In the genomic region with DNA sequence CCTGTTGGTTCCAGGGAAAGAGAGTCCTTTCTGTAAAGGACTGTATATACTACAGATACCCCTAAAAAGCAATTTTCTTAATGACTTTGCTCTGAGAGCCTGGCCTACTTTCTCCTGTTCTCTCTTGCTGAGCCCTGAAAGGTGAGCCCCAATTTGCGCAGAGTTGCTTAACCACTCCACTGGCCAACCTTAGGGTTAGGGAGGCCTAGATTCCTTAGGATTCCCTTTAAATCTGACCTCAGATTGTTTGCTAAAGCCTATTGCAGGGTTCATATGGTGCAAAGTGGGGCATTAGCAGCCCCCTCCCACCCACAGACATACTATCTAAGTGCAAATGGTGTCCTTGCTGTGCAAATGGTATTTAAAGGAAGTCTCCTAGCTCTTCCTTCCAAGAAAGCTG, we compare ENCODE assay signal across 19 cellular contexts.
DNase-seq lines count a peak whose midpoint lies in the region; ATAC-seq and TF ChIP-seq lines count a peak whose summit lies in the region.
"Had no signal": no experiment of that assay in that cellular context is flagged by ENCODE, and none has a peak within 500 bp of the region (broad histone marks: within the 10 kb centered on the region; RNA-seq: fewer than 3 reads in every experiment).

No MANE protein-coding gene starts in this region.

- H3K4me1 ChIP-seq in DND-41 (ENCODE audit: insufficient read depth, low read length): no peaks in the 10 kb centered on the region
- H3K4me1 ChIP-seq: Caco-2 had no signal

- H3K9me3 Mint-ChIP-seq in WTC11: no peaks in the 10 kb centered on the region
- H3K9me3 Mint-ChIP-seq: CD4-positive, CD25-positive, alpha-beta regulatory T cell; CD8-positive, alpha-beta T cell had no signal

- no peaks in the 10 kb centered on the region for H3K9me3 ChIP-seq in DND-41 (ENCODE audit: insufficient read depth, low read length, severe bottlenecking)
- H3K9me3 ChIP-seq: BLaER1, Caco-2 had no signal

- H3K27ac ChIP-seq in DND-41 (ENCODE audit: low read length): no peak overlapping the region
- H3K27ac ChIP-seq: 22Rv1, BLaER1, C4-2B had no signal

- CTCF ChIA-PET in WTC11 (lab: Charles Lee): no interaction called here

- H3K9ac ChIP-seq in DND-41 (ENCODE audit: low read depth, low read length): no peak overlapping the region
- H3K9ac ChIP-seq: BLaER1 had no signal

- H3K4me1 Mint-ChIP-seq in WTC11: peaks cover 43% of the 10 kb centered on the region
- H3K4me1 Mint-ChIP-seq: B cell; CD4-positive, CD25-positive, alpha-beta regulatory T cell had no signal

- H3K36me3 ChIP-seq in DND-41 (ENCODE audit: insufficient read depth, low read length): no peaks in the 10 kb centered on the region
- H3K36me3 ChIP-seq: BLaER1 had no signal

- H3K4me3 ChIP-seq in DND-41 (ENCODE audit: low read depth in 1 of 2, low read length in 2 of 2): no peak overlapping the region
- H3K4me3 ChIP-seq: BLaER1, GM12878 had no signal

- no peak overlapping the region for H3K4me2 ChIP-seq in DND-41 (ENCODE audit: insufficient read depth, low read length)
- H3K4me2 ChIP-seq: BLaER1 had no signal

- no peaks in the 10 kb centered on the region for H3K79me2 ChIP-seq in DND-41 (ENCODE audit: insufficient read depth, low read length)

- no peak for DNase-seq in DND-41
- no peak for DNase-seq in WTC11 (ENCODE audit: low spot score)
- DNase-seq in iPS-NIHi7 (ENCODE audit: extremely low spot score): peak; percentile 10
- DNase-seq in HUDEP-2 (lab: John Stamatoyannopoulos, UW; ENCODE audit: unreplicated experiment in 76 of 76): no peak
- no peak for DNase-seq in NCI-H1105 treated with DMSO at 0.1 percent for 48 hours (lab: John Stamatoyannopoulos, UW)
- DNase-seq: Caco-2; CD4-positive, CD25-positive, alpha-beta regulatory T cell; CD8-positive, alpha-beta T cell; DMS153; EL; GDM1; GOT3; HCEC 1CT had no signal

- H3K27me3 Mint-ChIP-seq in WTC11 (ENCODE audit: low read depth): no peaks in the 10 kb centered on the region
- H3K27me3 Mint-ChIP-seq: B cell; CD4-positive, CD25-positive, alpha-beta regulatory T cell had no signal

- H4K20me1 ChIP-seq in DND-41 (ENCODE audit: insufficient read depth, low read length): no peaks in the 10 kb centered on the region
- H4K20me1 ChIP-seq: BLaER1 had no signal

- no peak overlapping the region for H3K4me3 Mint-ChIP-seq in WTC11
- H3K4me3 Mint-ChIP-seq: B cell; CD4-positive, CD25-positive, alpha-beta regulatory T cell; CD8-positive, alpha-beta T cell had no signal

- ATAC-seq in DND-41 (ENCODE audit: insufficient read depth, low read depth) (no peak), WTC11 (peak; percentile 53), HG03565 (IDR thresholded peaks at IDR 0.05; ENCODE audit: unreplicated experiment) (no peak)
- ATAC-seq: CD8-positive, alpha-beta T cell; GM12878 had no signal

- H3K27me3 ChIP-seq in DND-41 (ENCODE audit: insufficient read depth, low read length, poor library complexity): no peaks in the 10 kb centered on the region
- H3K27me3 ChIP-seq: BLaER1 had no signal

- TF ChIP-seq CTCF in DND-41 (IDR thresholded peaks at IDR 0.05; ENCODE audit: borderline replicate concordance, extremely low read depth, low read length, poor library complexity, severe bottlenecking) (no peak), WTC11 (IDR thresholded peaks at IDR 0.05) (no peak)

- H2AFZ ChIP-seq in DND-41 (ENCODE audit: low read depth, low read length): 0 out of 2 replicates have a peak overlapping the region, but pooled peaks have one; percentile 34

- no peak overlapping the region for H3K27ac Mint-ChIP-seq in WTC11
- H3K27ac Mint-ChIP-seq: B cell; CD4-positive, CD25-positive, alpha-beta regulatory T cell; CD8-positive, alpha-beta T cell had no signal

- POLR2A ChIA-PET in WTC11 (lab: Charles Lee): no interaction called here

- H3K36me3 Mint-ChIP-seq in WTC11: no peaks in the 10 kb centered on the region
- H3K36me3 Mint-ChIP-seq: CD4-positive, CD25-positive, alpha-beta regulatory T cell; CD8-positive, alpha-beta T cell had no signal

TF ChIP-seq in WTC11, 78 proteins besides CTCF, POLR2A, EP300 and RAD21:
- TF ChIP-seq ZNF396 (CRISPR knock-in tag; IDR thresholded peaks at IDR 0.05; ENCODE audit: borderline replicate concordance): no peak
- TF ChIP-seq TEAD1 (CRISPR knock-in tag; IDR thresholded peaks at IDR 0.05): no peak
- no peak for TF ChIP-seq FOXP1 (CRISPR knock-in tag; IDR thresholded peaks at IDR 0.05; ENCODE audit: borderline replicate concordance)
- no peak for TF ChIP-seq MAX (CRISPR knock-in tag; IDR thresholded peaks at IDR 0.05)
- no peak for TF ChIP-seq ELF4 (CRISPR knock-in tag; IDR thresholded peaks at IDR 0.05; ENCODE audit: low read depth)
- TF ChIP-seq RORB (CRISPR knock-in tag; IDR thresholded peaks at IDR 0.05): no peak
- TF ChIP-seq ZMAT4 (CRISPR knock-in tag; IDR thresholded peaks at IDR 0.05): no peak
- TF ChIP-seq E2F4 (CRISPR knock-in tag; IDR thresholded peaks at IDR 0.05; ENCODE audit: borderline replicate concordance, low read depth): no peak
- TF ChIP-seq NR3C1 (CRISPR knock-in tag; conservative IDR thresholded peaks at IDR 0.05; ENCODE audit: low read depth): no peak
- no peak for TF ChIP-seq RELA (CRISPR knock-in tag; IDR thresholded peaks at IDR 0.05; ENCODE audit: borderline replicate concordance)
- no peak for TF ChIP-seq ZNF416 (CRISPR knock-in tag; IDR thresholded peaks at IDR 0.05)
